ENCODE assay signal across 11 cellular contexts in the genomic region with DNA sequence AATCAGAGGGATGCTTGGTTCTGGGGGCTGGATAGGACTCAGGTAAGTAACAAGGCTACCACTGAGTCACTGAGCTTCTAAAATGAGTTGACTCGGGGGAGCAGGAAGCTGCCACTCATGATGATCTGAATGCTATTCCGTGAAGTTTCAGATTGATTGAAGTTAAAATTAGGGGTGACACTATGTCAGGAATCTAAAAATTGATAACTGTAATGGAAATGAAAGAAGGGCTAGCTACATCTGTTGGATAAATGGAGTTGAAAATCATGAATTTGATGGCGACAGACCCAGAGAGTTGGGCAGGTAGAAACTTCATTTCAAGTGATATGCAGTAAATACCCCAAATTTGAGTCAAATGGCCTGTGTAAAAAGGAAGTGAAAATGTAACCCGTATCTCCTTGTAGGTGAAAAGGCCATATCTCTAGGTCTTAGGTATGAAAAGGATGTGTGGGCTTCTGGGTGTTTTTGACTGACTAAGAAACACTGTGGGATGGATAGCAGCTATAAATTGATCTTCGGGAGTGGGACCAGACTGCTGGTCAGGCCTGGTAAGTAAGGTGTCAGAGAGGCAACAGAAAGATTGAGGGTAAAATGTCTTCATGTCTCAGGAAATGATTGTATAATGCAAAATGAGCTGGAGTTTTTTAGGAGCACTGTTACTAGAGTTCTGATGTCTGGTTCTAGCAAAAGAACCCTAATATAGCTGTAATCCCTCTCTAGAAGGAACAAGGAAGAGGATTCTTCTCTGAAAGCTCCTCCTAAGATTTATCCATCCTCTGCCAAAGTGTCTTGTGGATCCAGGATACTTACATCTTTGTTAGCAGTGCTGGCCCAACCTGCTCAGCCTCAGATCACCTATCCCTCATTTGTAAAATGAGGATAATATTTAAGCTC. TPM values are rescaled to one million over a fixed set of nuclear protein-coding genes. Genes with fewer than 3 reads are reported as not detected.
DNase-seq lines count a peak whose midpoint lies in the region; ATAC-seq and TF ChIP-seq lines count a peak whose summit lies in the region.
"Had no signal": no experiment of that assay in that cellular context is flagged by ENCODE, and none has a peak within 500 bp of the region (broad histone marks: within the 10 kb centered on the region; RNA-seq: fewer than 3 reads in every experiment).

No MANE protein-coding gene starts in this region.

- peaks cover 90% of the 10 kb centered on the region for H3K4me1 Mint-ChIP-seq in activated CD8-positive, alpha-beta memory T cell treated with anti-CD3 and anti-CD28 coated beads, Interleukin-2, amount 10 ng/mL, durations not matched to agents 7 days and 5 days
- H3K4me1 Mint-ChIP-seq in GM23338, result no peaks in the 10 kb centered on the region
- H3K4me1 Mint-ChIP-seq in stimulated activated effector memory CD8-positive, alpha-beta T cell treated with anti-CD3 and anti-CD28 coated beads, Interleukin-12 subunit alpha, Interleukin-12 subunit beta, amount 100 ng/mL, for 72 hours, result peaks cover 86% of the 10 kb centered on the region

- H3K9me3 ChIP-seq in Karpas-422 (ENCODE audit: low read length), result no peaks in the 10 kb centered on the region
- H3K9me3 ChIP-seq: stomach had no signal

- H3K79me2 ChIP-seq in GM23338 (replicated peaks; ENCODE audit: insufficient read depth) (no peaks in the 10 kb centered on the region), Karpas-422 (ENCODE audit: low read length) (no peaks in the 10 kb centered on the region)

- no peaks in the 10 kb centered on the region for H3F3A ChIP-seq in GM23338 (replicated peaks; ENCODE audit: low read depth)

- H3K4me3 ChIP-seq in GM23338 (no peak overlapping the region), Karpas-422 (ENCODE audit: low read length) (no peak overlapping the region)
- H3K4me3 ChIP-seq: stomach had no signal

- CTCF ChIA-PET in activated CD8-positive, alpha-beta memory T cell treated with anti-CD3 and anti-CD28 coated beads, Interleukin-2, amount 10 ng/mL, durations not matched to agents 7 days and 5 days (lab: Charles Lee), result interaction anchor here (0.9 to 7.3 kb wide), 14 partner anchors 8 to 58 kb away, joined by 3 to 48 read pairs (median 4); no protein-coding TSS in a partner anchor

- H3K36me3 Mint-ChIP-seq in activated CD8-positive, alpha-beta memory T cell treated with anti-CD3 and anti-CD28 coated beads, Interleukin-2, amount 10 ng/mL, durations not matched to agents 7 days and 5 days, result peaks cover 91% of the 10 kb centered on the region
- H3K36me3 Mint-ChIP-seq in GM23338 (ENCODE audit: low read depth), result no peaks in the 10 kb centered on the region
- H3K36me3 Mint-ChIP-seq in stimulated activated effector memory CD8-positive, alpha-beta T cell treated with anti-CD3 and anti-CD28 coated beads, Interleukin-12 subunit alpha, Interleukin-12 subunit beta, amount 100 ng/mL, for 72 hours, result peaks cover 100% of the 10 kb centered on the region

- no peak overlapping the region for H3K4me2 ChIP-seq in GM23338
- H3K4me2 ChIP-seq in Karpas-422 (ENCODE audit: low read depth, low read length, poor library complexity, severe bottlenecking), result no peak overlapping the region

- H3K4me3 Mint-ChIP-seq in activated CD8-positive, alpha-beta memory T cell treated with anti-CD3 and anti-CD28 coated beads, Interleukin-2, amount 10 ng/mL, durations not matched to agents 7 days and 5 days, result peak overlapping the region; percentile 73
- H3K4me3 Mint-ChIP-seq in GM23338, result no peak overlapping the region
- H3K4me3 Mint-ChIP-seq in stimulated activated effector memory CD8-positive, alpha-beta T cell treated with anti-CD3 and anti-CD28 coated beads, Interleukin-12 subunit alpha, Interleukin-12 subunit beta, amount 100 ng/mL, for 72 hours, result peak overlapping the region; percentile 78
- H3K4me3 Mint-ChIP-seq: neural crest cell had no signal

- no peaks in the 10 kb centered on the region for H3K36me3 ChIP-seq in GM23338 (ENCODE audit: insufficient read depth)
- H3K36me3 ChIP-seq in Karpas-422 (ENCODE audit: insufficient read depth, low read length), result no peaks in the 10 kb centered on the region
- H3K36me3 ChIP-seq: stomach had no signal

- no peak overlapping the region for H3K9ac ChIP-seq in Karpas-422 (ENCODE audit: low read length)

- no peaks in the 10 kb centered on the region for H4K20me1 ChIP-seq in GM23338 (replicated peaks; ENCODE audit: insufficient read depth)
- no peaks in the 10 kb centered on the region for H4K20me1 ChIP-seq in Karpas-422 (ENCODE audit: insufficient read depth, low read depth, low read length)

- ATAC-seq in activated CD8-positive, alpha-beta memory T cell treated with anti-CD3 and anti-CD28 coated beads, Interleukin-2, amount 10 ng/mL, durations not matched to agents 7 days and 5 days, result peak; percentile 50
- ATAC-seq in GM23338, result no peak
- peak; percentile 85 for ATAC-seq in stimulated activated effector memory CD8-positive, alpha-beta T cell treated with anti-CD3 and anti-CD28 coated beads, Interleukin-12 subunit alpha, Interleukin-12 subunit beta, amount 100 ng/mL, for 72 hours

- TF ChIP-seq CTCF in GM23338 (conservative IDR thresholded peaks at IDR 0.05; ENCODE audit: low read depth in 2 of 2), result no peak

- no peaks in the 10 kb centered on the region for H3K27me3 ChIP-seq in GM23338 (ENCODE audit: insufficient read depth)
- H3K27me3 ChIP-seq in Karpas-422 (ENCODE audit: low read length), result peaks cover 5% of the 10 kb centered on the region; the same call in 1 of the 2 replicates
- H3K27me3 ChIP-seq: stomach had no signal

- DNase-seq in activated CD8-positive, alpha-beta memory T cell treated with anti-CD3 and anti-CD28 coated beads, Interleukin-2, amount 10 ng/mL, durations not matched to agents 7 days and 5 days, result peak; percentile 62
- DNase-seq in activated CD8-positive, alpha-beta memory T cell treated with anti-CD3 and anti-CD28 coated beads, Interleukin-2, amount 50 U/mL, for 4 hours, result no peak
- DNase-seq in GM23338 (ENCODE audit: low spot score) (no peak), Karpas-422 (peak; percentile 72), LoVo (ENCODE audit: low spot score) (no peak), 8988T (no peak), NCI-H524 treated with DMSO at 0.1 percent for 48 hours (lab: John Stamatoyannopoulos, UW) (no peak)
- no peak for DNase-seq in stimulated activated effector memory CD8-positive, alpha-beta T cell treated with anti-CD3 and anti-CD28 coated beads, Interleukin-12 subunit alpha, Interleukin-12 subunit beta, amount 100 ng/mL, for 72 hours (ENCODE audit: low spot score in 2 of 2)
- DNase-seq: stomach had no signal

- H3K27ac ChIP-seq in GM23338 (ENCODE audit: low read depth) (no peak overlapping the region), Karpas-422 (ENCODE audit: low read length) (no peak overlapping the region)
- H3K27ac ChIP-seq: VCaP had no signal

- H2AFZ ChIP-seq in GM23338 (0 out of 2 replicates have a peak overlapping the region, but pooled peaks have one; percentile 28), Karpas-422 (ENCODE audit: low read length) (0 out of 2 replicates have a peak overlapping the region, but pooled peaks have one; percentile 6)

- peak overlapping the region; percentile 91 for H3K27ac Mint-ChIP-seq in activated CD8-positive, alpha-beta memory T cell treated with anti-CD3 and anti-CD28 coated beads, Interleukin-2, amount 10 ng/mL, durations not matched to agents 7 days and 5 days
- no peak overlapping the region for H3K27ac Mint-ChIP-seq in GM23338
- peak overlapping the region; percentile 99 for H3K27ac Mint-ChIP-seq in stimulated activated effector memory CD8-positive, alpha-beta T cell treated with anti-CD3 and anti-CD28 coated beads, Interleukin-12 subunit alpha, Interleukin-12 subunit beta, amount 100 ng/mL, for 72 hours

- H3K9me2 ChIP-seq in GM23338 (ENCODE audit: insufficient read depth) (no peaks in the 10 kb centered on the region), Karpas-422 (replicated peaks; ENCODE audit: insufficient read depth, low read length) (no peaks in the 10 kb centered on the region)

- no peaks in the 10 kb centered on the region for H3K27me3 Mint-ChIP-seq in activated CD8-positive, alpha-beta memory T cell treated with anti-CD3 and anti-CD28 coated beads, Interleukin-2, amount 10 ng/mL, durations not matched to agents 7 days and 5 days
- peaks cover 3% of the 10 kb centered on the region for H3K27me3 Mint-ChIP-seq in GM23338 (ENCODE audit: insufficient read depth, low read depth, poor library complexity)

- H3K9me3 Mint-ChIP-seq in activated CD8-positive, alpha-beta memory T cell treated with anti-CD3 and anti-CD28 coated beads, Interleukin-2, amount 10 ng/mL, durations not matched to agents 7 days and 5 days (ENCODE audit: low read depth), result no peaks in the 10 kb centered on the region
- no peaks in the 10 kb centered on the region for H3K9me3 Mint-ChIP-seq in GM23338
- no peaks in the 10 kb centered on the region for H3K9me3 Mint-ChIP-seq in stimulated activated effector memory CD8-positive, alpha-beta T cell treated with anti-CD3 and anti-CD28 coated beads, Interleukin-12 subunit alpha, Interleukin-12 subunit beta, amount 100 ng/mL, for 72 hours
- H3K9me3 Mint-ChIP-seq: neural crest cell had no signal

- H3K4me1 ChIP-seq in GM23338 (ENCODE audit: insufficient read depth) (no peaks in the 10 kb centered on the region), Karpas-422 (ENCODE audit: low read length) (peaks cover 36% of the 10 kb centered on the region)

RNA-seq across cellular contexts. Expression of a gene that starts 57.3 kb away (rescaled TPM):
- 100 to 1,000 TPM; 115 to 185 TPM for total RNA-seq in activated CD8-positive, alpha-beta memory T cell treated with anti-CD3 and anti-CD28 coated beads, Interleukin-2, amount 10 ng/mL, durations not matched to agents 7 days and 5 days
- 180 and 213 TPM in 2 replicates for total RNA-seq in GM23338 (2014; rRNA removed; shearing (Covaris generic))
- 236 and 252 TPM in 2 replicates for polyA plus RNA-seq in GM23338 (2016; fragmentation: Nextera tagmentation; extraction: Ambion mirVana)
- total RNA-seq in Karpas-422 (2014; rRNA removed; shearing (Covaris generic); ENCODE audit: low replicate concordance), result 163 and 459 TPM in 2 replicates

Comparison
In these comparisons a context has a peak if more than half of its experiments do, and no peak if none do; other contexts are left out.
1. DNase-seq: peak in activated CD8-positive, alpha-beta memory T cell treated with anti-CD3 and anti-CD28 coated beads, Interleukin-2, amount 10 ng/mL, durations not matched to agents 7 days and 5 days (single experiment) and Karpas-422 (single experiment); none in activated CD8-positive, alpha-beta memory T cell treated with anti-CD3 and anti-CD28 coated beads, Interleukin-2, amount 50 U/mL, for 4 hours (single experiment), GM23338 (single experiment), stimulated activated effector memory CD8-positive, alpha-beta T cell treated with anti-CD3 and anti-CD28 coated beads, Interleukin-12 subunit alpha, Interleukin-12 subunit beta, amount 100 ng/mL, for 72 hours (0 of 2), LoVo (single experiment), 8988T (single experiment) and NCI-H524 treated with DMSO at 0.1 percent for 48 hours (single experiment).